In the genomic region with DNA sequence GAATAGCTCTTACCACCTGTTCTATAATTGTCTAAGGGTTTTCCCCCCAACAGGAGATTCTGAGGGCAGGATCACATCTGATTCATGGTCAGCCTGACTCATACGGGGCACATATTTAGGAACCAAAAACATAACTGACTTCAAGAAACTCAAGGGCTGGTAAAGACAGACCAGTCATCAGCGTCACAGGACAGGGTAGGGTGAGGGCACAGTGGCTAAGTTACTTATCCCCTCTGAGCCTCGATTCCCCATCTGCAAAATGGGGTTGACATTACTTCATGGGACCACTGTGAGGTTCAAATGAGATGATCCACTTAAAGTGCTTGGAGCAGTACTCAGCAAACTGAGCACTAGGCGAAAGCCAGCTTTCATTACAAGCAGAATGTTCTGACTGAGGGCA, we compare ENCODE assay signal across 8 cellular contexts. TPM values are rescaled to one million over a fixed set of nuclear protein-coding genes. Genes with fewer than 3 reads are reported as not detected.
DNase-seq lines count a peak whose midpoint lies in the region; ATAC-seq and TF ChIP-seq lines count a peak whose summit lies in the region.

No MANE protein-coding gene starts in this region.

- peak overlapping the region; percentile 70 for H3K4me3 ChIP-seq in GM12875 (ENCODE audit: low read depth, low read length)
- H3K4me3 ChIP-seq in ectodermal cell (ENCODE audit: insufficient read depth, low read depth, low read length) = peak overlapping the region; percentile 60
- peak overlapping the region; percentile 96 for H3K4me3 ChIP-seq in naive thymus-derived CD4-positive, alpha-beta T cell (ENCODE audit: low read length)
- H3K4me3 ChIP-seq in thyroid gland (replicated peaks in 1 of 3) = peak overlapping the region; percentile 56 to 93 (median 83)

- no peaks in the 10 kb centered on the region for H3K27me3 ChIP-seq in ectodermal cell (ENCODE audit: control insufficient read depth, insufficient read depth, low read length, poor library complexity, severe bottlenecking)
- H3K27me3 ChIP-seq in naive thymus-derived CD4-positive, alpha-beta T cell (ENCODE audit: control insufficient read depth in 2 of 2, insufficient read depth in 2 of 2, low read length in 2 of 2) = no peaks in the 10 kb centered on the region
- no peaks in the 10 kb centered on the region for H3K27me3 ChIP-seq in thyroid gland

- no peaks in the 10 kb centered on the region for H3K36me3 ChIP-seq in ectodermal cell (ENCODE audit: control insufficient read depth, insufficient read depth, low read length)
- H3K36me3 ChIP-seq in naive thymus-derived CD4-positive, alpha-beta T cell (ENCODE audit: control insufficient read depth in 2 of 3, insufficient read depth in 3 of 3, low read length in 3 of 3) = peaks cover 0 to 17% (median 7%) of the 10 kb centered on the region in 3 experiments
- H3K36me3 ChIP-seq in thyroid gland = peaks cover 9 to 10% of the 10 kb centered on the region in 2 donors

- H3K36me3 Mint-ChIP-seq in naive thymus-derived CD4-positive, alpha-beta T cell = peaks cover 9 to 18% (median 10%) of the 10 kb centered on the region in 5 donors

- TF ChIP-seq POLR2A in thyroid gland (IDR thresholded peaks at IDR 0.05) = no peak

- H3K9me3 Mint-ChIP-seq in naive thymus-derived CD4-positive, alpha-beta T cell = no peaks in the 10 kb centered on the region

- CTCF ChIA-PET in naive thymus-derived CD4-positive, alpha-beta T cell (lab: Charles Lee) = no interaction called here

- H3K4me1 ChIP-seq in ectodermal cell (ENCODE audit: control insufficient read depth, insufficient read depth, low read length) (peaks cover 13% of the 10 kb centered on the region), thyroid gland (peaks cover 18 to 20% of the 10 kb centered on the region in 2 donors)
- H3K4me1 ChIP-seq in naive thymus-derived CD4-positive, alpha-beta T cell (ENCODE audit: control insufficient read depth in 2 of 2, insufficient read depth in 2 of 2, low read length in 2 of 2) = peaks cover 6 to 15% of the 10 kb centered on the region in 2 donors

- DNase-seq in naive thymus-derived CD4-positive, alpha-beta T cell = peak in 3 of 9 donors; percentile 2 to 53 (median 4)
- DNase-seq in thyroid gland (no peak), mesenteric fat pad (ENCODE audit: low spot score) (no peak), cerebellar nuclear complex (lab: John Stamatoyannopoulos, UW) (no peak)

- H3K4me1 Mint-ChIP-seq in naive thymus-derived CD4-positive, alpha-beta T cell = peaks cover 17 to 46% (median 37%) of the 10 kb centered on the region in 7 donors

- peak overlapping the region; percentile 82 to 99 (median 96) for H3K27ac Mint-ChIP-seq in naive thymus-derived CD4-positive, alpha-beta T cell

- no peaks in the 10 kb centered on the region for H3K27me3 Mint-ChIP-seq in naive thymus-derived CD4-positive, alpha-beta T cell

- no peaks in the 10 kb centered on the region for H3K9me3 ChIP-seq in ectodermal cell (ENCODE audit: control insufficient read depth, low read length)
- H3K9me3 ChIP-seq in naive thymus-derived CD4-positive, alpha-beta T cell (ENCODE audit: control insufficient read depth in 2 of 3, low read length in 3 of 3) = no peaks in the 10 kb centered on the region
- no peaks in the 10 kb centered on the region for H3K9me3 ChIP-seq in thyroid gland

- 52 to 55% methylated on average over 4 of the region's 4 CpGs for WGBS in ectodermal cell, 2 experiments
- 24 to 28% methylated on average over 4 of the region's 4 CpGs for WGBS in thyroid gland, 2 donors

- POLR2A ChIA-PET in naive thymus-derived CD4-positive, alpha-beta T cell (lab: Charles Lee) = interaction anchor here (0.5 to 1.7 kb wide), 10 partner anchors 8 to 1023 kb away, joined by 3 to 6 read pairs (median 4); partner anchors contain the start of gene ZNF839

- peak; percentile 26 for ATAC-seq in HG03025 (IDR thresholded peaks at IDR 0.05; ENCODE audit: low FRiP score, unreplicated experiment)
- ATAC-seq in activated CD4-positive, CD25-positive, alpha-beta regulatory T cell treated with anti-CD3 and anti-CD28 coated beads, Interleukin-2, amount 50 U/mL, for 24 hours = peak; percentile 91 to 93
- ATAC-seq in naive thymus-derived CD4-positive, alpha-beta T cell = peak; percentile 51

- no peak for TF ChIP-seq CTCF in GM12875 (IDR thresholded peaks at IDR 0.05; ENCODE audit: borderline replicate concordance, insufficient read depth, low read depth, low read length)
- no peak for TF ChIP-seq CTCF in thyroid gland (IDR thresholded peaks at IDR 0.05)

- H3K27ac ChIP-seq in ectodermal cell (ENCODE audit: insufficient read depth, low read depth, low read length, poor library complexity, severe bottlenecking) (no peak overlapping the region), thyroid gland (peak overlapping the region; percentile 59 to 80 (median 66))
- peak overlapping the region; percentile 87 for H3K27ac ChIP-seq in naive thymus-derived CD4-positive, alpha-beta T cell (ENCODE audit: low read depth, low read length)

- H3K4me3 Mint-ChIP-seq in naive thymus-derived CD4-positive, alpha-beta T cell = peak overlapping the region in 6 of 10 donors; percentile 92 to 97 (median 95)

- intact Hi-C loops in naive thymus-derived CD4-positive, alpha-beta T cell (cut with micrococcal nuclease) = loop anchor here (1.0 to 5.0 kb wide), 13 partner anchors 43 to 1560 kb away; partner anchors contain the start of genes WDR20 (in 2 of the 2), ZNF839 (in 2 of the 2), EIF5 (in 1 of the 2) and HSP90AA1 (in 1 of the 2)
- intact Hi-C loops in thyroid gland (cut with DNase I) = no loop called here

RNA-seq across cellular contexts. Expression of gene CINP, which starts 0.6 kb away (rescaled TPM):
- 38.4 TPM for polyA plus RNA-seq in ectodermal cell (2013, experiment 1 of 4)
- 40.4 TPM for polyA plus RNA-seq in ectodermal cell (2013, experiment 2 of 4)
- 36.1 TPM for polyA plus RNA-seq in ectodermal cell (2013, experiment 3 of 4)
- polyA plus RNA-seq in ectodermal cell (2013, experiment 4 of 4) = 32.0 TPM
- 10 to 100 TPM; 16.8 to 34.4 (median 31.8) TPM for total RNA-seq in naive thymus-derived CD4-positive, alpha-beta T cell
- polyA plus RNA-seq in naive thymus-derived CD4-positive, alpha-beta T cell = 10 to 100 TPM; 43.7 to 57.2 TPM
- 10 to 100 TPM; 31.9 to 43.3 (median 39.7) TPM for total RNA-seq in thyroid gland
- 34.1 TPM for total RNA-seq in mesenteric fat pad

RNA-seq across cellular contexts. Expression of gene TECPR2, which starts 0.7 kb away (rescaled TPM):
- polyA plus RNA-seq in ectodermal cell (2013, experiment 1 of 4) = 14.3 TPM
- polyA plus RNA-seq in ectodermal cell (2013, experiment 2 of 4) = 16.1 TPM
- polyA plus RNA-seq in ectodermal cell (2013, experiment 3 of 4) = 12.4 TPM
- 10.6 TPM for polyA plus RNA-seq in ectodermal cell (2013, experiment 4 of 4)
- total RNA-seq in naive thymus-derived CD4-positive, alpha-beta T cell = 10 to 100 TPM in 3 of 5 experiments, 1 to 10 TPM in 2; 8.7 to 12.9 (median 11.4) TPM
- 1 to 10 TPM; 5.2 to 6.7 TPM for polyA plus RNA-seq in naive thymus-derived CD4-positive, alpha-beta T cell
- total RNA-seq in thyroid gland = 10 to 100 TPM; 11.8 to 23.8 (median 19.0) TPM
- total RNA-seq in mesenteric fat pad = 29.5 TPM

RNA-seq across cellular contexts. Expression of gene ZNF839, which starts 42.5 kb away (rescaled TPM):
- 16.8 TPM for polyA plus RNA-seq in ectodermal cell (2013, experiment 1 of 4)
- 21.8 TPM for polyA plus RNA-seq in ectodermal cell (2013, experiment 2 of 4)
- 13.8 TPM for polyA plus RNA-seq in ectodermal cell (2013, experiment 3 of 4)
- 14.8 TPM for polyA plus RNA-seq in ectodermal cell (2013, experiment 4 of 4)
- total RNA-seq in naive thymus-derived CD4-positive, alpha-beta T cell = 10 to 100 TPM; 15.2 to 24.9 (median 22.4) TPM
- polyA plus RNA-seq in naive thymus-derived CD4-positive, alpha-beta T cell = 10 to 100 TPM in 1 of 2 donors, 1 to 10 TPM in 1; 5.9 to 10.1 TPM
- total RNA-seq in thyroid gland (10 to 100 TPM in 3 of 4 donors, 1 to 10 TPM in 1; 9.1 to 14.2 (median 12.9) TPM), mesenteric fat pad (7.4 TPM)

RNA-seq across cellular contexts. Expression of gene MOK, which starts 57.1 kb away (rescaled TPM):
- 10.7 TPM for polyA plus RNA-seq in ectodermal cell (2013, experiment 1 of 4)
- polyA plus RNA-seq in ectodermal cell (2013, experiment 2 of 4) = 15.5 TPM
- 8.1 TPM for polyA plus RNA-seq in ectodermal cell (2013, experiment 3 of 4)
- polyA plus RNA-seq in ectodermal cell (2013, experiment 4 of 4) = 10.1 TPM
- total RNA-seq in naive thymus-derived CD4-positive, alpha-beta T cell = 1 to 10 TPM; 1.3 to 3.5 (median 1.9) TPM
- polyA plus RNA-seq in naive thymus-derived CD4-positive, alpha-beta T cell = 1 to 10 TPM; 1.6 to 1.9 TPM
- total RNA-seq in thyroid gland (10 to 100 TPM; 38.6 to 57.7 (median 45.2) TPM), mesenteric fat pad (13.9 TPM)

Comparison
In these comparisons a context has a peak if more than half of its experiments do, and no peak if none do; other contexts are left out.
1. ATAC-seq: peak in every context shown above with its lines; median percentile 92 in activated CD4-positive, CD25-positive, alpha-beta regulatory T cell treated with anti-CD3 and anti-CD28 coated beads, Interleukin-2, amount 50 U/mL, for 24 hours; 51 in naive thymus-derived CD4-positive, alpha-beta T cell; 26 in HG03025.